ENCODE assay signal across 1 cellular context in genomic region chr14:101762530-101763101, GRCh38.
TF ChIP-seq lines count a peak whose summit lies in the region.

No MANE protein-coding gene starts in this region.

TF ChIP-seq in HepG2, 621 proteins besides CTCF, POLR2A, EP300 and RAD21 (continued from another document):
- no peak for TF ChIP-seq FOXP1 (IDR thresholded peaks at IDR 0.05)
- peak; percentile 61 for TF ChIP-seq FOXP1 (CRISPR knock-in tag; IDR thresholded peaks at IDR 0.05)
- TF ChIP-seq ZNF329 (CRISPR knock-in tag; IDR thresholded peaks at IDR 0.05; ENCODE audit: low read depth) = no peak
- TF ChIP-seq MED1 (CRISPR knock-in tag; IDR thresholded peaks at IDR 0.05) = 0 out of 2 replicates have a peak, but pooled peaks have one; percentile 20
- TF ChIP-seq PAXIP1 (CRISPR knock-in tag; conservative IDR thresholded peaks at IDR 0.05) = 0 out of 2 replicates have a peak, but pooled peaks have one; percentile 14
- TF ChIP-seq ZNF143 (CRISPR knock-in tag; IDR thresholded peaks at IDR 0.05) = no peak
- TF ChIP-seq MIXL1 (CRISPR knock-in tag; IDR thresholded peaks at IDR 0.05) = peak; percentile 42; the same call in 1 of the 2 replicates
- peak; percentile 24; the same call in 1 of the 2 replicates for TF ChIP-seq GATA4 (IDR thresholded peaks at IDR 0.05; ENCODE audit: borderline replicate concordance, low read depth)
- no peak for TF ChIP-seq ZSCAN31 (CRISPR knock-in tag; IDR thresholded peaks at IDR 0.05; ENCODE audit: low read depth)
- no peak for TF ChIP-seq HCFC1 (IDR thresholded peaks at IDR 0.05; ENCODE audit: low read depth, low read length)
- no peak for TF ChIP-seq IKZF1 (IDR thresholded peaks at IDR 0.05)
- TF ChIP-seq TBX3 (IDR thresholded peaks at IDR 0.05; ENCODE audit: borderline replicate concordance) = peak; percentile 66; the same call in 1 of the 2 replicates
- TF ChIP-seq SETDB1 (CRISPR knock-in tag; IDR thresholded peaks at IDR 0.05; ENCODE audit: borderline replicate concordance) = no peak
- TF ChIP-seq FOXA3 (CRISPR knock-in tag; IDR thresholded peaks at IDR 0.05) = peak; percentile 46; the same call in 1 of the 2 replicates
- peak; percentile 5; the same call in 1 of the 2 replicates for TF ChIP-seq SIN3A (IDR thresholded peaks at IDR 0.05; ENCODE audit: borderline replicate concordance, low read depth, low read length)
- 0 out of 2 replicates have a peak, but pooled peaks have one; percentile 33 for TF ChIP-seq FOXA1 (IDR thresholded peaks at IDR 0.05)
- peak; percentile 33; the same call in 1 of the 2 replicates for TF ChIP-seq FOXA1 (CRISPR knock-in tag; IDR thresholded peaks at IDR 0.05)
- peak; percentile 15; the same call in 1 of the 2 replicates for TF ChIP-seq FOXP4 (CRISPR knock-in tag; IDR thresholded peaks at IDR 0.05)
- TF ChIP-seq BCL6 (CRISPR knock-in tag; IDR thresholded peaks at IDR 0.05) = peak; percentile 31; the same call in 1 of the 2 replicates
- peak; percentile 41; the same call in 1 of the 2 replicates for TF ChIP-seq ISL2 (CRISPR knock-in tag; IDR thresholded peaks at IDR 0.05)
- no peak for TF ChIP-seq GLMP (CRISPR knock-in tag; IDR thresholded peaks at IDR 0.05; ENCODE audit: borderline replicate concordance)
- TF ChIP-seq RARA (CRISPR knock-in tag; IDR thresholded peaks at IDR 0.05) = peak; percentile 61
- no peak for TF ChIP-seq MATR3 (CRISPR knock-in tag; IDR thresholded peaks at IDR 0.05)
- TF ChIP-seq RNF2 (conservative IDR thresholded peaks at IDR 0.05; ENCODE audit: low read depth) = no peak
- TF ChIP-seq SMAD1 (CRISPR knock-in tag; IDR thresholded peaks at IDR 0.05; ENCODE audit: borderline replicate concordance, low read depth) = no peak
- peak; percentile 70 for TF ChIP-seq SAP130 (CRISPR knock-in tag; IDR thresholded peaks at IDR 0.05; ENCODE audit: low read depth)
- TF ChIP-seq SOX5 (CRISPR knock-in tag; IDR thresholded peaks at IDR 0.05; ENCODE audit: borderline replicate concordance) = peak; percentile 41; the same call in 1 of the 2 replicates
- peak; percentile 62 for TF ChIP-seq TCF7 (IDR thresholded peaks at IDR 0.05; ENCODE audit: low read depth)
- no peak for TF ChIP-seq ZNF512 (CRISPR knock-in tag; IDR thresholded peaks at IDR 0.05)
- no peak for TF ChIP-seq ZNF326 (CRISPR knock-in tag; IDR thresholded peaks at IDR 0.05; ENCODE audit: borderline replicate concordance)
- TF ChIP-seq SOX13 (IDR thresholded peaks at IDR 0.05) = no peak
- peak in 1 of 2 experiments; percentile 20; a peak in 1 of 4 replicates for TF ChIP-seq SOX13 (CRISPR knock-in tag; conservative IDR thresholded peaks at IDR 0.05 in 1 of 2, IDR thresholded peaks at IDR 0.05 in 1 of 2)
- 0 out of 2 replicates have a peak, but pooled peaks have one; percentile 16 for TF ChIP-seq SP5 (CRISPR knock-in tag; IDR thresholded peaks at IDR 0.05; ENCODE audit: borderline replicate concordance, low read depth)
- no peak for TF ChIP-seq RFXAP (CRISPR knock-in tag; IDR thresholded peaks at IDR 0.05; ENCODE audit: borderline replicate concordance)
- TF ChIP-seq ARNT2 (CRISPR knock-in tag; IDR thresholded peaks at IDR 0.05; ENCODE audit: low read depth) = no peak
- TF ChIP-seq GFI1 (CRISPR knock-in tag; IDR thresholded peaks at IDR 0.05; ENCODE audit: borderline replicate concordance) = no peak
- TF ChIP-seq ZNF577 (CRISPR knock-in tag; IDR thresholded peaks at IDR 0.05; ENCODE audit: borderline replicate concordance, low read depth) = no peak
- TF ChIP-seq ARNT (IDR thresholded peaks at IDR 0.05) = no peak
- TF ChIP-seq PHF21A (CRISPR knock-in tag; IDR thresholded peaks at IDR 0.05) = no peak
- TF ChIP-seq HHEX (CRISPR knock-in tag; IDR thresholded peaks at IDR 0.05) = no peak
TF ChIP-seq in HepG2: peak in this region for 18.
